Comparison of ENCODE assay signal across 17 cellular contexts in the genomic region with DNA sequence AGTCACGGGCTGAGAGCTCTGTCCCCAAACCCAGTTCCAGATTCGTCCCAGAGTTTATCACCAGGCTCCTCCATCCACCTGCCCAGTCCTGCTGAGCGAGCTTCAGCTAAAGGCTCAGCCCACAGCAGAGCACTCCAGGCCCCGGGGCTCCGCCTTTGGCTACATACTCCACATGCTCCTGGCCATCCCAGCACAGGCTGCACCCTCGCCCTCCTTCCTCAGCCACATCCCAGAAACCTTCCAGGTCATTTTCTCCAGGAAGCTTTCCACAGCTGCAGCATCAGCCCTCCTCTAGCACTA. TPM values are rescaled to one million over a fixed set of nuclear protein-coding genes. Genes with fewer than 3 reads are reported as not detected.
DNase-seq lines count a peak whose midpoint lies in the region; TF ChIP-seq lines count a peak whose summit lies in the region.
"Had no signal": no experiment of that assay in that cellular context is flagged by ENCODE, and none has a peak within 500 bp of the region (broad histone marks: within the 10 kb centered on the region; RNA-seq: fewer than 3 reads in every experiment).

No MANE protein-coding gene starts in this region.

- no peak overlapping the region for H3K4me3 ChIP-seq in BLaER1 treated with 17β-estradiol and CSF1 and Interleukin-3, amounts not matched to agents 10 nM and 100 nM
- H3K4me3 ChIP-seq in osteoblast (ENCODE audit: insufficient read depth, low read length) (no peak overlapping the region), stomach (no peak overlapping the region), WERI-Rb-1 (ENCODE audit: low read depth, low read length) (no peak overlapping the region)

- H3K79me2 ChIP-seq in osteoblast (ENCODE audit: insufficient read depth, low read length) = peaks cover 80% of the 10 kb centered on the region

- H2AFZ ChIP-seq in osteoblast (ENCODE audit: low read length) = no peak overlapping the region

- H3K27me3 Mint-ChIP-seq in brain = peaks cover 8% of the 10 kb centered on the region

- no peaks in the 10 kb centered on the region for H3K27me3 ChIP-seq in BLaER1 treated with 17β-estradiol and CSF1 and Interleukin-3, amounts not matched to agents 10 nM and 100 nM
- H3K27me3 ChIP-seq in osteoblast (ENCODE audit: insufficient read depth, low read length) (no peaks in the 10 kb centered on the region), stomach (no peaks in the 10 kb centered on the region), WERI-Rb-1 (ENCODE audit: insufficient read depth, low read depth, severe bottlenecking) (no peaks in the 10 kb centered on the region)
- H3K27me3 ChIP-seq: BE2C had no signal

- 51 to 65% (median 54%) methylated on average over 6 of the region's 6 CpGs for WGBS in stomach, 5 donors

- peaks cover 22 to 33% (median 27%) of the 10 kb centered on the region in 10 experiments for H3K4me1 ChIP-seq in BLaER1 treated with 17β-estradiol and CSF1 and Interleukin-3, amounts not matched to agents 10 nM and 100 nM
- H3K4me1 ChIP-seq in osteoblast (ENCODE audit: insufficient read depth, low read length) (peaks cover 20% of the 10 kb centered on the region), stomach (peaks cover 18 to 31% (median 25%) of the 10 kb centered on the region in 4 donors)
- H3K4me1 ChIP-seq: BE2C had no signal

- no peak for TF ChIP-seq CTCF in brain (conservative IDR thresholded peaks at IDR 0.05)
- no peak for TF ChIP-seq CTCF in osteoblast (IDR thresholded peaks at IDR 0.05; ENCODE audit: extremely low read depth, low read depth, low read length)
- no peak for TF ChIP-seq CTCF in stomach (IDR thresholded peaks at IDR 0.05)
- no peak for TF ChIP-seq CTCF in WERI-Rb-1 (IDR thresholded peaks at IDR 0.05; ENCODE audit: low read depth, low read length)

- peaks cover 0 to 3% (median 0%) of the 10 kb centered on the region in 5 experiments for H3K9me3 Mint-ChIP-seq in brain

- peaks cover 4 to 81% (median 42%) of the 10 kb centered on the region in 11 experiments; a peak in 20 of 22 replicates for H4K20me1 ChIP-seq in BLaER1 treated with 17β-estradiol and CSF1 and Interleukin-3, amounts not matched to agents 10 nM and 100 nM
- peaks cover 11% of the 10 kb centered on the region for H4K20me1 ChIP-seq in osteoblast (ENCODE audit: insufficient read depth, low read length)

- peak overlapping the region in 4 of 5 experiments; percentile 10 to 57 (median 27) for H3K27ac Mint-ChIP-seq in brain

- no peak for TF ChIP-seq POLR2A in stomach (IDR thresholded peaks at IDR 0.05)

- no peak overlapping the region for H3K4me2 ChIP-seq in BLaER1 treated with 17β-estradiol and CSF1 and Interleukin-3, amounts not matched to agents 10 nM and 100 nM
- H3K4me2 ChIP-seq in osteoblast (ENCODE audit: insufficient read depth, low read length) = no peak overlapping the region

- peaks cover 80 to 87% (median 84%) of the 10 kb centered on the region in 11 experiments for H3K36me3 ChIP-seq in BLaER1 treated with 17β-estradiol and CSF1 and Interleukin-3, amounts not matched to agents 10 nM and 100 nM
- H3K36me3 ChIP-seq in osteoblast (ENCODE audit: insufficient read depth, low read length) (peaks cover 59% of the 10 kb centered on the region), stomach (peaks cover 43 to 80% (median 79%) of the 10 kb centered on the region in 4 donors), WERI-Rb-1 (peaks cover 78% of the 10 kb centered on the region)

- TF ChIP-seq EP300 in stomach (IDR thresholded peaks at IDR 0.05) = no peak

- DNase-seq in ELF-1 (ENCODE audit: low read depth, low spot score) (peak; percentile 56), osteoblast (ENCODE audit: insufficient read length, low spot score, missing footprints) (peak; percentile 21), UCSD-AML1 (lab: John Stamatoyannopoulos, UW; ENCODE audit: unreplicated experiment) (no peak), stomach (no peak), WERI-Rb-1 (no peak)
- DNase-seq: BE2C; NCI-H1092; NCI-H1694; NCI-H2107; NCI-H345; NCI-H526 treated with DMSO at 0.1 percent for 48 hours; NK-92 treated with Interleukin-12 subunit alpha and Interleukin-12 subunit beta, amount 100 ng/mL, for 24 hours had no signal

- H3K4me1 Mint-ChIP-seq in brain = peaks cover 27% of the 10 kb centered on the region

- H3K4me3 Mint-ChIP-seq in brain = no peak overlapping the region

- peak overlapping the region in 1 of 11 experiments; percentile 13; a peak in 1 of 22 replicates for H3K27ac ChIP-seq in BLaER1 treated with 17β-estradiol and CSF1 and Interleukin-3, amounts not matched to agents 10 nM and 100 nM
- H3K27ac ChIP-seq in osteoblast (ENCODE audit: low read depth, low read length) (no peak overlapping the region), stomach (no peak overlapping the region), WERI-Rb-1 (no peak overlapping the region)

- H3K9ac ChIP-seq in BLaER1 treated with 17β-estradiol and CSF1 and Interleukin-3, amounts not matched to agents 10 nM and 100 nM = peak overlapping the region in 7 of 11 experiments; percentile 15 to 44 (median 32); a peak in 9 of 22 replicates

- H3K9me3 ChIP-seq in BLaER1 treated with 17β-estradiol and CSF1 and Interleukin-3, amounts not matched to agents 10 nM and 100 nM (replicated peaks in 1 of 11) = no peaks in the 10 kb centered on the region
- H3K9me3 ChIP-seq in osteoblast (ENCODE audit: low read depth, low read length) = no peaks in the 10 kb centered on the region
- no peaks in the 10 kb centered on the region for H3K9me3 ChIP-seq in stomach
- no peaks in the 10 kb centered on the region for H3K9me3 ChIP-seq in WERI-Rb-1 (ENCODE audit: severe bottlenecking)
- H3K9me3 ChIP-seq: BE2C had no signal

- intact Hi-C loops in stomach (cut with DNase I; ENCODE audit: low total_unique reads) = loop anchor here (10.0 kb wide), 1 partner anchor 55 kb away; no protein-coding TSS in a partner anchor

- peaks cover 35% of the 10 kb centered on the region for H3K36me3 Mint-ChIP-seq in brain

RNA-seq across cellular contexts. Expression of a gene that starts 4.7 kb away (rescaled TPM):
- polyA plus RNA-seq in brain (ENCODE audit: insufficient read depth, low read depth, low replicate concordance) (90.9 TPM), stomach (10 to 100 TPM; 37.1 to 45.2 (median 41.4) TPM)
- total RNA-seq in osteoblast (30.9 and 32.9 TPM in 2 replicates), stomach (10 to 100 TPM in 4 of 5 donors, 1 to 10 TPM in 1; 8.8 to 30.8 (median 18.3) TPM)

RNA-seq across cellular contexts. Expression of a gene that starts 10.5 kb away (rescaled TPM):
- polyA plus RNA-seq in brain (ENCODE audit: insufficient read depth, low read depth, low replicate concordance) (93.7 TPM), stomach (10 to 100 TPM; 20.5 to 25.0 (median 22.0) TPM)
- total RNA-seq in osteoblast (26.5 and 31.5 TPM in 2 replicates), stomach (10 to 100 TPM; 25.1 to 89.2 (median 33.2) TPM)

RNA-seq across cellular contexts. Expression of a gene that starts 14.8 kb away (rescaled TPM):
- polyA plus RNA-seq in brain (ENCODE audit: insufficient read depth, low read depth, low replicate concordance) (not detected), stomach (1 to 10 TPM in 2 of 3 donors, not detected in 1; 1.6 to 4.7 TPM)
- total RNA-seq in osteoblast (not detected in 2 replicates), stomach (not detected)
- total RNA-seq: HT-29, SK-MEL-5 had no signal
- polyA plus RNA-seq: AG04450 had no signal

RNA-seq across cellular contexts. Expression of a gene that starts 22.5 kb away (rescaled TPM):
- polyA plus RNA-seq in brain (ENCODE audit: insufficient read depth, low read depth, low replicate concordance) = 4.8 TPM
- 0.29 TPM in 1 of 2 replicates, not detected in the other for total RNA-seq in osteoblast
- 1 to 10 TPM in 3 of 5 donors, under 1 TPM in 1, not detected in 1; 0.72 to 6.2 (median 3.9) TPM for total RNA-seq in stomach
- polyA plus RNA-seq in stomach = 10 to 100 TPM in 1 of 3 donors, 1 to 10 TPM in 2; 5.2 to 10.5 (median 7.0) TPM
- total RNA-seq: HT-29, SK-MEL-5 had no signal
- polyA plus RNA-seq: AG04450 had no signal

RNA-seq across cellular contexts. Expression of a gene that starts 35.4 kb away (rescaled TPM):
- polyA plus RNA-seq in brain (ENCODE audit: insufficient read depth, low read depth, low replicate concordance) (34.3 TPM), stomach (1 to 10 TPM; 3.9 to 5.5 (median 4.6) TPM)
- total RNA-seq in osteoblast (10.0 and 10.9 TPM in 2 replicates), stomach (10 to 100 TPM in 1 of 5 donors, 1 to 10 TPM in 4; 4.0 to 33.6 (median 5.4) TPM)

Comparison
In these comparisons a context has a peak if more than half of its experiments do, and no peak if none do; other contexts are left out.
1. DNase-seq: peak in ELF-1 (single experiment) and osteoblast (single experiment); none in UCSD-AML1 (single experiment), stomach (single experiment) and WERI-Rb-1 (single experiment).